ENCODE assay signal across 17 cellular contexts in genomic region chr3:13771496-13771895, GRCh38.
A peak's percentile ranks its signal among the peaks of the same experiment; 100 is the strongest.
DNase-seq lines count a peak whose midpoint lies in the region; ATAC-seq and TF ChIP-seq lines count a peak whose summit lies in the region.
"Had no signal": no experiment of that assay in that cellular context is flagged by ENCODE, and none has a peak within 500 bp of the region (broad histone marks: within the 10 kb centered on the region; RNA-seq: fewer than 3 reads in every experiment).

No MANE protein-coding gene starts in this region.

- POLR2A ChIA-PET in activated CD4-positive, alpha-beta memory T cell treated with anti-CD3 and anti-CD28 coated beads for 36 hours (lab: Charles Lee): no interaction called here
- POLR2A ChIA-PET in activated CD4-positive, alpha-beta memory T cell treated with anti-CD3 and anti-CD28 coated beads, Interleukin-2, amount 10 ng/mL, durations not matched to agents 7 days and 5 days (lab: Charles Lee): no interaction called here

- H3K79me2 ChIP-seq in Loucy (ENCODE audit: insufficient read depth, low read length): no peaks in the 10 kb centered on the region

- H3K9me2 ChIP-seq in Loucy (replicated peaks; ENCODE audit: low read depth, low read length): no peaks in the 10 kb centered on the region

- intact Hi-C loops in activated CD4-positive, alpha-beta memory T cell treated with anti-CD3 and anti-CD28 coated beads for 36 hours (cut with micrococcal nuclease): no loop called here

- H3K9me3 ChIP-seq in Loucy (ENCODE audit: insufficient read depth, low read depth, low read length) (no peaks in the 10 kb centered on the region), neuronal stem cell (replicated peaks in 1 of 2; ENCODE audit: control insufficient read depth in 2 of 2, insufficient read depth in 1 of 2, low read depth in 1 of 2, low read length in 2 of 2) (no peaks in the 10 kb centered on the region)
- H3K9me3 ChIP-seq: BLaER1 treated with 17β-estradiol and CSF1 and Interleukin-3, amounts not matched to agents 10 nM and 100 nM; HAP-1 had no signal

- H3K23ac ChIP-seq in neuronal stem cell (ENCODE audit: low read depth, low read length, poor library complexity): peak overlapping the region; percentile 10

- H3K27me3 Mint-ChIP-seq in activated CD4-positive, alpha-beta memory T cell treated with anti-CD3 and anti-CD28 coated beads for 36 hours: no peaks in the 10 kb centered on the region
- H3K27me3 Mint-ChIP-seq in activated CD4-positive, alpha-beta memory T cell treated with anti-CD3 and anti-CD28 coated beads, Interleukin-2, amount 10 ng/mL, durations not matched to agents 7 days and 5 days: no peaks in the 10 kb centered on the region
- H3K27me3 Mint-ChIP-seq: CD4-positive, alpha-beta T cell had no signal

- no peaks in the 10 kb centered on the region for H3K36me3 ChIP-seq in Loucy (ENCODE audit: insufficient read depth, low read length)
- H3K36me3 ChIP-seq in neuronal stem cell (replicated peaks in 1 of 2; ENCODE audit: control insufficient read depth in 2 of 2, insufficient read depth in 2 of 2, low read length in 2 of 2): no peaks in the 10 kb centered on the region
- H3K36me3 ChIP-seq: BLaER1 treated with 17β-estradiol and CSF1 and Interleukin-3, amounts not matched to agents 10 nM and 100 nM; HAP-1 had no signal

- peak; percentile 3 for DNase-seq in activated CD4-positive, alpha-beta memory T cell treated with anti-CD3 and anti-CD28 coated beads for 36 hours
- DNase-seq in activated CD4-positive, alpha-beta memory T cell treated with anti-CD3 and anti-CD28 coated beads, Interleukin-2, amount 10 ng/mL, durations not matched to agents 7 days and 5 days: no peak
- DNase-seq in islet precursor cell (peak; percentile 35), neuronal stem cell (ENCODE audit: low spot score) (no peak), AG08395 (ENCODE audit: low spot score) (no peak)
- DNase-seq in stimulated activated naive CD4-positive, alpha-beta T cell (lab: John Stamatoyannopoulos, UW): no peak
- DNase-seq: CD4-positive, alpha-beta T cell; DMS79; GOT3; HFFc6 had no signal

- no peak overlapping the region for H3K27ac ChIP-seq in neuronal stem cell (replicated peaks; ENCODE audit: low read length)
- H3K27ac ChIP-seq: 22Rv1; BLaER1 treated with 17β-estradiol and CSF1 and Interleukin-3, amounts not matched to agents 10 nM and 100 nM had no signal

- no peak overlapping the region for H4K8ac ChIP-seq in neuronal stem cell (ENCODE audit: low read depth, low read length)

- H3K4me3 ChIP-seq in Loucy (ENCODE audit: low read length, poor library complexity, severe bottlenecking) (peak overlapping the region; percentile 54), neuronal stem cell (ENCODE audit: low read length in 2 of 2) (no peak overlapping the region)
- H3K4me3 ChIP-seq: BLaER1 treated with 17β-estradiol and CSF1 and Interleukin-3, amounts not matched to agents 10 nM and 100 nM; GM12878; HAP-1 had no signal

- H2AFZ ChIP-seq in Loucy (ENCODE audit: low read length) (no peak overlapping the region), neuronal stem cell (ENCODE audit: low read length) (no peak overlapping the region)

- H3K4me2 ChIP-seq in Loucy (ENCODE audit: low read depth, low read length, poor library complexity, severe bottlenecking) (peak overlapping the region; percentile 54), neuronal stem cell (ENCODE audit: insufficient read depth, low read length, poor library complexity, severe bottlenecking) (no peak overlapping the region)

- peaks cover 30% of the 10 kb centered on the region for H3K4me1 ChIP-seq in Loucy (ENCODE audit: insufficient read depth, low read length, poor library complexity, severe bottlenecking)
- H3K4me1 ChIP-seq in neuronal stem cell (ENCODE audit: control insufficient read depth in 2 of 2, insufficient read depth in 1 of 2, low read depth in 1 of 2, low read length in 2 of 2): peaks cover 2 to 6% of the 10 kb centered on the region in 2 donors
- H3K4me1 ChIP-seq: HAP-1 had no signal

- H3K9me3 Mint-ChIP-seq in activated CD4-positive, alpha-beta memory T cell treated with anti-CD3 and anti-CD28 coated beads for 36 hours: no peaks in the 10 kb centered on the region
- no peaks in the 10 kb centered on the region for H3K9me3 Mint-ChIP-seq in activated CD4-positive, alpha-beta memory T cell treated with anti-CD3 and anti-CD28 coated beads, Interleukin-2, amount 10 ng/mL, durations not matched to agents 7 days and 5 days
- H3K9me3 Mint-ChIP-seq: CD4-positive, alpha-beta T cell; HFFc6 had no signal

- H3K27me3 ChIP-seq in Loucy (ENCODE audit: insufficient read depth, low read length, poor library complexity, severe bottlenecking) (no peaks in the 10 kb centered on the region), neuronal stem cell (ENCODE audit: control insufficient read depth in 3 of 3, insufficient read depth in 3 of 3, low read depth in 1 of 3, low read length in 3 of 3) (peaks cover 0 to 12% (median 0%) of the 10 kb centered on the region in 3 experiments)
- H3K27me3 ChIP-seq: BLaER1 treated with 17β-estradiol and CSF1 and Interleukin-3, amounts not matched to agents 10 nM and 100 nM had no signal

- no peak for ATAC-seq in HG02885 (IDR thresholded peaks at IDR 0.05; ENCODE audit: poor library complexity, unreplicated experiment)
- ATAC-seq: GM12878, HepG2 had no signal

- no peaks in the 10 kb centered on the region for H3K36me3 Mint-ChIP-seq in activated CD4-positive, alpha-beta memory T cell treated with anti-CD3 and anti-CD28 coated beads for 36 hours
- H3K36me3 Mint-ChIP-seq in activated CD4-positive, alpha-beta memory T cell treated with anti-CD3 and anti-CD28 coated beads, Interleukin-2, amount 10 ng/mL, durations not matched to agents 7 days and 5 days (ENCODE audit: low read depth): no peaks in the 10 kb centered on the region

- no peak overlapping the region for H4K91ac ChIP-seq in neuronal stem cell (ENCODE audit: low read depth, low read length, poor library complexity)

- H3K4ac ChIP-seq in neuronal stem cell (ENCODE audit: low read length): no peak overlapping the region

- CTCF ChIA-PET in activated CD4-positive, alpha-beta memory T cell treated with anti-CD3 and anti-CD28 coated beads for 36 hours (lab: Charles Lee): no interaction called here
- CTCF ChIA-PET in activated CD4-positive, alpha-beta memory T cell treated with anti-CD3 and anti-CD28 coated beads, Interleukin-2, amount 10 ng/mL, durations not matched to agents 7 days and 5 days (lab: Charles Lee): no interaction called here

- H2BK120ac ChIP-seq in neuronal stem cell (ENCODE audit: low read depth, low read length): no peak overlapping the region

- H3K9ac ChIP-seq in Loucy (ENCODE audit: low read depth, low read length, poor library complexity, severe bottlenecking): no peak overlapping the region
- H3K9ac ChIP-seq in neuronal stem cell (ENCODE audit: low read depth, low read length, poor library complexity): no peak overlapping the region
- H3K9ac ChIP-seq: BLaER1 treated with 17β-estradiol and CSF1 and Interleukin-3, amounts not matched to agents 10 nM and 100 nM had no signal

- no peaks in the 10 kb centered on the region for H3K4me1 Mint-ChIP-seq in activated CD4-positive, alpha-beta memory T cell treated with anti-CD3 and anti-CD28 coated beads for 36 hours (ENCODE audit: low read depth)
- peaks cover 2% of the 10 kb centered on the region for H3K4me1 Mint-ChIP-seq in activated CD4-positive, alpha-beta memory T cell treated with anti-CD3 and anti-CD28 coated beads, Interleukin-2, amount 10 ng/mL, durations not matched to agents 7 days and 5 days

- no CpG with 5 or more reads among the region's 9 CpGs for WGBS in neuronal stem cell (ENCODE audit: extremely low coverage in 2 of 2, insufficient read length in 2 of 2, insufficient replicate concordance in 1 of 2), 2 donors

- no peak overlapping the region for H3K4me3 Mint-ChIP-seq in activated CD4-positive, alpha-beta memory T cell treated with anti-CD3 and anti-CD28 coated beads for 36 hours
- no peak overlapping the region for H3K4me3 Mint-ChIP-seq in activated CD4-positive, alpha-beta memory T cell treated with anti-CD3 and anti-CD28 coated beads, Interleukin-2, amount 10 ng/mL, durations not matched to agents 7 days and 5 days
- H3K4me3 Mint-ChIP-seq: CD4-positive, alpha-beta T cell; HFFc6 had no signal

- no peak overlapping the region for H3K18ac ChIP-seq in neuronal stem cell (ENCODE audit: low read length)

- H2BK5ac ChIP-seq in neuronal stem cell (ENCODE audit: low read length): no peak overlapping the region

- no peak overlapping the region for H3K27ac Mint-ChIP-seq in activated CD4-positive, alpha-beta memory T cell treated with anti-CD3 and anti-CD28 coated beads for 36 hours
- no peak overlapping the region for H3K27ac Mint-ChIP-seq in activated CD4-positive, alpha-beta memory T cell treated with anti-CD3 and anti-CD28 coated beads, Interleukin-2, amount 10 ng/mL, durations not matched to agents 7 days and 5 days
- H3K27ac Mint-ChIP-seq: CD4-positive, alpha-beta T cell; HFFc6 had no signal

- H2BK12ac ChIP-seq in neuronal stem cell (ENCODE audit: low read length): no peak overlapping the region

- no peaks in the 10 kb centered on the region for H3F3A ChIP-seq in Loucy (ENCODE audit: low read depth)

- H3K14ac ChIP-seq in neuronal stem cell (ENCODE audit: low read length): no peak overlapping the region

- no peak for TF ChIP-seq CTCF in Loucy (conservative IDR thresholded peaks at IDR 0.05; ENCODE audit: low read length)

- H2AK5ac ChIP-seq in neuronal stem cell (ENCODE audit: low read depth, low read length): peak overlapping the region; percentile 29

- peaks cover 2% of the 10 kb centered on the region for H3K79me1 ChIP-seq in neuronal stem cell (ENCODE audit: low read depth, low read length)

- no peak overlapping the region for H2BK15ac ChIP-seq in neuronal stem cell (ENCODE audit: low read length)

- H4K20me1 ChIP-seq in Loucy (ENCODE audit: insufficient read depth, low read length, poor library complexity, severe bottlenecking): no peaks in the 10 kb centered on the region

Comparison
In these comparisons a context has a peak if more than half of its experiments do, and no peak if none do; other contexts are left out.
1. DNase-seq: peak in activated CD4-positive, alpha-beta memory T cell treated with anti-CD3 and anti-CD28 coated beads for 36 hours (single experiment) and islet precursor cell (single experiment); none in activated CD4-positive, alpha-beta memory T cell treated with anti-CD3 and anti-CD28 coated beads, Interleukin-2, amount 10 ng/mL, durations not matched to agents 7 days and 5 days (single experiment), neuronal stem cell (single experiment), stimulated activated naive CD4-positive, alpha-beta T cell (0 of 6) and AG08395 (single experiment).